In genomic region chr1:16018308-16018707, GRCh38 we compare ENCODE assay signal across 14 cellular contexts. TPM values are rescaled to one million over a fixed set of nuclear protein-coding genes. Genes with fewer than 3 reads are reported as not detected.
DNase-seq lines count a peak whose midpoint lies in the region; ATAC-seq, FAIRE-seq and TF ChIP-seq lines count a peak whose summit lies in the region.
"Had no signal": no experiment of that assay in that cellular context is flagged by ENCODE, and none has a peak within 500 bp of the region (broad histone marks: within the 10 kb centered on the region; RNA-seq: fewer than 3 reads in every experiment).

No MANE protein-coding gene starts in this region.

- H3K9ac ChIP-seq in K562 (ENCODE audit: insufficient read depth in 1 of 2, low read depth in 2 of 2, low read length in 2 of 2): peak overlapping the region in 1 of 2 experiments; percentile 70; a peak in 2 of 4 replicates

- TF ChIP-seq RAD21 in K562 (CRISPR knock-in tag; conservative IDR thresholded peaks at IDR 0.05 in 1 of 2, IDR thresholded peaks at IDR 0.05 in 1 of 2): no peak

- H3K27ac Mint-ChIP-seq in osteocyte (ENCODE audit: unreplicated experiment): peak overlapping the region; percentile 85
- H3K27ac Mint-ChIP-seq: activated CD4-positive, alpha-beta T cell treated with anti-CD3 and anti-CD28 coated beads for 36 hours; memory B cell had no signal

- DNase-seq in K562 (ENCODE audit: extremely low read depth in 1 of 4, low spot score in 3 of 4): no peak
- no peak for DNase-seq in cardiac muscle cell (ENCODE audit: low read depth in 1 of 2, low spot score in 1 of 2)
- DNase-seq in osteocyte (ENCODE audit: extremely low spot score, unreplicated experiment): no peak
- no peak for DNase-seq in transverse colon
- DNase-seq in SIG-M5 (lab: John Stamatoyannopoulos, UW): no peak
- DNase-seq in posterior cingulate gyrus: no peak
- no peak for DNase-seq in stimulated activated CD4-positive, alpha-beta T cell treated with anti-CD3 and anti-CD28 coated beads, Interleukin-4, amount 100 ng/mL, for 4 hours
- DNase-seq: activated CD4-positive, alpha-beta T cell treated with anti-CD3 and anti-CD28 coated beads for 36 hours; activated naive CD4-positive, alpha-beta T cell treated with Interleukin-2 at 50 U/mL for 16 hours; stimulated activated CD8-positive, alpha-beta memory T cell treated with anti-CD3 and anti-CD28 coated beads, Interleukin-4, amount 100 ng/mL, for 48 hours had no signal

- no TSS peak for BruUV-seq in K562 (replicated peaks; lab: Mats Ljungman, UMichigan)

- intact Hi-C loops in K562 (cut with micrococcal nuclease): no loop called here
- intact Hi-C loops in transverse colon (cut with DNase I; ENCODE audit: low total_unique reads): no loop called here
- intact Hi-C loops in posterior cingulate gyrus (cut with DNase I): no loop called here

- ATAC-seq in K562: no peak
- ATAC-seq in HG03439 (IDR thresholded peaks at IDR 0.05; ENCODE audit: unreplicated experiment): no peak
- ATAC-seq: activated CD4-positive, alpha-beta T cell treated with anti-CD3 and anti-CD28 coated beads for 36 hours had no signal

- no peak for TF ChIP-seq POLR2A in K562 (conservative IDR thresholded peaks at IDR 0.05)
- TF ChIP-seq POLR2A in transverse colon (IDR thresholded peaks at IDR 0.05): no peak

- no peaks in the 10 kb centered on the region for H4K20me1 ChIP-seq in K562 (replicated peaks; ENCODE audit: control insufficient read depth, insufficient read depth, low read length)

- in situ Hi-C loops in K562 (cut with MboI) (loop anchor here (10.0 kb wide), 1 partner anchor 46 kb away; no protein-coding TSS in a partner anchor), transverse colon (cut with MboI; ENCODE audit: low pct_ligation_motif_present in 1 of 4, low pct_unique_long_range_greater_than_20kb in 1 of 4, low sequenced_read_pairs in 3 of 4) (no loop called here)

- peak; percentile 29 for FAIRE-seq in K562 (lab: Jason Lieb, UNC)

- CTCF ChIA-PET in K562 (lab: Yijun Ruan, JAX; ENCODE audit: low intra/inter-chr PET ratio): no interaction called here

- H3K27ac ChIP-seq in K562 (ENCODE audit: extremely low read depth, low read depth, low read length) (no peak overlapping the region), cardiac muscle cell (peak overlapping the region; percentile 100), transverse colon (peak overlapping the region; percentile 83 to 92 (median 87))

- H3K4me1 ChIP-seq in K562 (replicated peaks in 1 of 2; ENCODE audit: control insufficient read depth in 2 of 2, insufficient read depth in 2 of 2, low read length in 2 of 2) (peaks cover 20 to 71% of the 10 kb centered on the region in 2 experiments), cardiac muscle cell (ENCODE audit: low read depth) (peaks cover 69% of the 10 kb centered on the region), transverse colon (peaks cover 22 to 39% (median 38%) of the 10 kb centered on the region in 4 donors)

- TF ChIP-seq CTCF in K562 (IDR thresholded peaks at IDR 0.05 in 2 of 3, conservative IDR thresholded peaks at IDR 0.05 in 1 of 3; ENCODE audit: insufficient read depth in 2 of 3, low read depth in 1 of 3, low read length in 3 of 3): no peak
- TF ChIP-seq CTCF in cardiac muscle cell (IDR thresholded peaks at IDR 0.05; ENCODE audit: low read depth, low read length): no peak
- TF ChIP-seq CTCF in osteocyte (IDR thresholded peaks at IDR 0.05): no peak
- TF ChIP-seq CTCF in transverse colon (IDR thresholded peaks at IDR 0.05): no peak

- H2AFZ ChIP-seq in K562 (ENCODE audit: low read depth, low read length): 0 out of 2 replicates have a peak overlapping the region, but pooled peaks have one; percentile 69

- POLR2A ChIA-PET in K562 (lab: Yijun Ruan, JAX): interaction anchor here (1.0 to 1.1 kb wide), 2 partner anchors 8 to 228 kb away, joined by 3 read pairs; no protein-coding TSS in a partner anchor

- H3K27me3 ChIP-seq in K562 (ENCODE audit: control insufficient read depth in 2 of 2, insufficient read depth in 2 of 2, low read length in 2 of 2) (peaks cover 5 to 19% of the 10 kb centered on the region in 2 experiments; a peak in 2 of 5 replicates), cardiac muscle cell (no peaks in the 10 kb centered on the region), transverse colon (no peaks in the 10 kb centered on the region)

- no peaks in the 10 kb centered on the region for H3K36me3 Mint-ChIP-seq in osteocyte (ENCODE audit: unreplicated experiment)
- H3K36me3 Mint-ChIP-seq: memory B cell had no signal

- no peaks in the 10 kb centered on the region for H3K9me3 Mint-ChIP-seq in osteocyte (ENCODE audit: unreplicated experiment)
- H3K9me3 Mint-ChIP-seq: memory B cell had no signal

- H3K4me3 Mint-ChIP-seq in osteocyte (ENCODE audit: unreplicated experiment): no peak overlapping the region
- H3K4me3 Mint-ChIP-seq: activated CD4-positive, alpha-beta T cell treated with anti-CD3 and anti-CD28 coated beads for 36 hours; memory B cell had no signal

- 57% methylated on average over 4 of the region's 4 CpGs for WGBS in K562 (ENCODE audit: insufficient coverage, low coverage, missing lambda C conversion rate)
- 54% methylated on average over 4 of the region's 4 CpGs; no CpG with 5 or more reads in 1 of the 2 donors for WGBS in transverse colon (ENCODE audit: low coverage in 1 of 2), 2 donors

- no peaks in the 10 kb centered on the region for H3K27me3 Mint-ChIP-seq in osteocyte (ENCODE audit: unreplicated experiment)
- H3K27me3 Mint-ChIP-seq: activated CD4-positive, alpha-beta T cell treated with anti-CD3 and anti-CD28 coated beads for 36 hours had no signal

- H3K79me2 ChIP-seq in K562 (ENCODE audit: control insufficient read depth, insufficient read depth, low read length): no peaks in the 10 kb centered on the region

- H3K36me3 ChIP-seq in K562 (ENCODE audit: control insufficient read depth, insufficient read depth, low read length) (no peaks in the 10 kb centered on the region), cardiac muscle cell (no peaks in the 10 kb centered on the region), transverse colon (no peaks in the 10 kb centered on the region)

- no peak for TF ChIP-seq EP300 in K562 (IDR thresholded peaks at IDR 0.05; ENCODE audit: low read length)
- TF ChIP-seq EP300 in transverse colon (IDR thresholded peaks at IDR 0.05; ENCODE audit: low read depth): no peak

- no peaks in the 10 kb centered on the region for H3K9me1 ChIP-seq in K562 (ENCODE audit: control insufficient read depth, insufficient read depth, low read length)

- no peaks in the 10 kb centered on the region for H3K9me3 ChIP-seq in K562 (replicated peaks; ENCODE audit: control insufficient read depth, insufficient read depth, low read depth, low read length)
- no peaks in the 10 kb centered on the region for H3K9me3 ChIP-seq in cardiac muscle cell (ENCODE audit: low read depth)
- H3K9me3 ChIP-seq in transverse colon: no peaks in the 10 kb centered on the region

- H3K4me3 ChIP-seq in K562 (no peak overlapping the region), cardiac muscle cell (no peak overlapping the region), transverse colon (no peak overlapping the region)

- peaks cover 62% of the 10 kb centered on the region for H3K4me1 Mint-ChIP-seq in osteocyte (ENCODE audit: unreplicated experiment)

- no peak overlapping the region for H3K4me2 ChIP-seq in K562 (ENCODE audit: insufficient read depth, low read length)

RNA-seq across cellular contexts. Expression of gene HSPB7, which starts 0.5 kb away (rescaled TPM):
- 0.44 TPM in 1 of 2 replicates, not detected in the other for total RNA-seq in K562 (2011; cell fraction: chromatin; rRNA removed; ENCODE audit: low replicate concordance)
- not detected in 2 replicates for total RNA-seq in K562 (2011; cell fraction: nucleolus; rRNA removed)
- total RNA-seq in K562 (2011; cell fraction: nucleoplasm; rRNA removed): 0.31 TPM in 1 of 2 replicates, not detected in the other
- total RNA-seq in K562 (2014; rRNA removed) (0.05 TPM in 1 of 2 replicates, not detected in the other), K562 (2014; rRNA removed; fragmentation: Illumina TruSeq; extraction: Trizol) (not detected in 2 replicates), K562 (2015; rRNA removed; fragmentation: Illumina TruSeq; extraction: Trizol) (not detected in 2 replicates), K562 (2021) (0.09 TPM in 1 of 2 replicates, not detected in the other), cardiac muscle cell (509 and 744 TPM in 2 replicates), osteocyte (3.4 and 4.2 TPM in 2 replicates), transverse colon (10 to 100 TPM in 2 of 4 donors, 1 to 10 TPM in 2; 6.0 to 63.1 (median 9.2) TPM)
- polyA plus RNA-seq in K562 (2011; rRNA removed) (0.07 and 0.08 TPM in 2 replicates), K562 (2014; fragmentation: Illumina TruSeq; extraction: Trizol) (0.19 TPM in 1 of 2 replicates, not detected in the other), K562 (2014; fragmentation: Nextera tagmentation; extraction: Ambion mirVana) (not detected), K562 (2014; rRNA removed) (not detected in 2 replicates), cardiac muscle cell (1,782 and 2,165 TPM in 2 replicates)
- 0.03 and 0.04 TPM in 2 replicates for polyA plus RNA-seq in K562 (2011; cell fraction: cytosol; rRNA removed)
- 0.07 and 0.08 TPM in 2 replicates for polyA plus RNA-seq in K562 (2011; cell fraction: nucleus; rRNA removed)
- polyA plus RNA-seq in K562 (2012): 0.16 and 0.17 TPM in 2 replicates
- polyA minus RNA-seq in K562 (2011; rRNA and poly(A)+ RNA removed): not detected in 2 replicates
- polyA minus RNA-seq in K562 (2011; cell fraction: cytosol; rRNA and poly(A)+ RNA removed): not detected in 2 replicates
- not detected in 2 replicates for polyA minus RNA-seq in K562 (2011; cell fraction: nucleus; rRNA and poly(A)+ RNA removed)
- total RNA-seq: activated CD4-positive, alpha-beta T cell treated with anti-CD3 and anti-CD28 coated beads for 36 hours; dermis microvascular lymphatic vessel endothelial cell; HT1080 had no signal

RNA-seq across cellular contexts. Expression of gene CLCNKA, which starts 3.5 kb away (rescaled TPM):
- total RNA-seq in K562 (2011; cell fraction: chromatin; rRNA removed; ENCODE audit: low replicate concordance): 0.55 and 2.4 TPM in 2 replicates
- total RNA-seq in K562 (2011; cell fraction: nucleolus; rRNA removed): 0.92 and 2.0 TPM in 2 replicates
- 0.76 and 2.0 TPM in 2 replicates for total RNA-seq in K562 (2011; cell fraction: nucleoplasm; rRNA removed)
- total RNA-seq in K562 (2014; rRNA removed) (0.18 TPM in 1 of 2 replicates, not detected in the other), K562 (2014; rRNA removed; fragmentation: Illumina TruSeq; extraction: Trizol) (not detected in 2 replicates), K562 (2015; rRNA removed; fragmentation: Illumina TruSeq; extraction: Trizol) (not detected in 2 replicates), K562 (2021) (0.07 and 0.18 TPM in 2 replicates), cardiac muscle cell (5.8 and 16.3 TPM in 2 replicates), osteocyte (not detected in 2 replicates), transverse colon (10 to 100 TPM in 1 of 4 donors, under 1 TPM in 2, not detected in 1; 0.68 to 21.7 (median 0.79) TPM)
- polyA plus RNA-seq in K562 (2011; rRNA removed) (0.10 and 0.45 TPM in 2 replicates), K562 (2014; fragmentation: Illumina TruSeq; extraction: Trizol) (0.10 TPM in 1 of 2 replicates, not detected in the other), K562 (2014; fragmentation: Nextera tagmentation; extraction: Ambion mirVana) (under 1 TPM in 1 of 2 experiments, not detected in 1; 0.03 TPM), K562 (2014; rRNA removed) (0.37 TPM in 1 of 2 replicates, not detected in the other), cardiac muscle cell (12.8 and 25.5 TPM in 2 replicates)
- polyA plus RNA-seq in K562 (2011; cell fraction: cytosol; rRNA removed): 0.24 and 1.1 TPM in 2 replicates
- polyA plus RNA-seq in K562 (2011; cell fraction: nucleus; rRNA removed): 4.6 and 6.0 TPM in 2 replicates
- polyA plus RNA-seq in K562 (2012): 0.14 and 0.35 TPM in 2 replicates
- 0.07 TPM in 1 of 2 replicates, not detected in the other for polyA minus RNA-seq in K562 (2011; rRNA and poly(A)+ RNA removed)
- polyA minus RNA-seq in K562 (2011; cell fraction: cytosol; rRNA and poly(A)+ RNA removed): not detected in 2 replicates
- 0.56 and 0.94 TPM in 2 replicates for polyA minus RNA-seq in K562 (2011; cell fraction: nucleus; rRNA and poly(A)+ RNA removed)
- total RNA-seq: activated CD4-positive, alpha-beta T cell treated with anti-CD3 and anti-CD28 coated beads for 36 hours; dermis microvascular lymphatic vessel endothelial cell; HT1080 had no signal

RNA-seq across cellular contexts. Expression of gene SRARP, which starts 14.3 kb away (rescaled TPM):
- total RNA-seq in K562 (2011; cell fraction: chromatin; rRNA removed; ENCODE audit: low replicate concordance): not detected in 2 replicates
- total RNA-seq in K562 (2011; cell fraction: nucleolus; rRNA removed): not detected in 2 replicates
- total RNA-seq in K562 (2011; cell fraction: nucleoplasm; rRNA removed): not detected in 2 replicates
- total RNA-seq in K562 (2014; rRNA removed) (not detected in 2 replicates), K562 (2014; rRNA removed; fragmentation: Illumina TruSeq; extraction: Trizol) (not detected in 2 replicates), K562 (2015; rRNA removed; fragmentation: Illumina TruSeq; extraction: Trizol) (not detected in 2 replicates), K562 (2021) (not detected in 2 replicates), cardiac muscle cell (0.12 TPM in 1 of 2 replicates, not detected in the other), osteocyte (not detected in 2 replicates), transverse colon (not detected)
- polyA plus RNA-seq in K562 (2011; rRNA removed) (not detected in 2 replicates), K562 (2014; fragmentation: Illumina TruSeq; extraction: Trizol) (not detected in 2 replicates), K562 (2014; fragmentation: Nextera tagmentation; extraction: Ambion mirVana) (not detected), K562 (2014; rRNA removed) (not detected in 2 replicates), cardiac muscle cell (not detected in 2 replicates)
- polyA plus RNA-seq in K562 (2011; cell fraction: cytosol; rRNA removed): not detected in 2 replicates
- polyA plus RNA-seq in K562 (2011; cell fraction: nucleus; rRNA removed): not detected in 2 replicates
- polyA plus RNA-seq in K562 (2012): not detected in 2 replicates
- not detected in 2 replicates for polyA minus RNA-seq in K562 (2011; rRNA and poly(A)+ RNA removed)
- polyA minus RNA-seq in K562 (2011; cell fraction: cytosol; rRNA and poly(A)+ RNA removed): not detected in 2 replicates
- polyA minus RNA-seq in K562 (2011; cell fraction: nucleus; rRNA and poly(A)+ RNA removed): not detected in 2 replicates
- total RNA-seq: activated CD4-positive, alpha-beta T cell treated with anti-CD3 and anti-CD28 coated beads for 36 hours; HT1080 had no signal

RNA-seq across cellular contexts. Expression of gene CLCNKB, which starts 25.3 kb away (rescaled TPM):
- total RNA-seq in K562 (2011; cell fraction: chromatin; rRNA removed; ENCODE audit: low replicate concordance): 1.2 and 5.1 TPM in 2 replicates
- total RNA-seq in K562 (2011; cell fraction: nucleolus; rRNA removed): 3.3 and 5.3 TPM in 2 replicates
- total RNA-seq in K562 (2011; cell fraction: nucleoplasm; rRNA removed): 1.8 and 2.3 TPM in 2 replicates
- total RNA-seq in K562 (2014; rRNA removed) (0.64 and 1.6 TPM in 2 replicates), K562 (2014; rRNA removed; fragmentation: Illumina TruSeq; extraction: Trizol) (0.32 and 0.40 TPM in 2 replicates), K562 (2015; rRNA removed; fragmentation: Illumina TruSeq; extraction: Trizol) (0.19 and 0.29 TPM in 2 replicates), K562 (2021) (1.1 TPM in 2 replicates), cardiac muscle cell (19.0 and 55.6 TPM in 2 replicates), osteocyte (0.34 TPM in 1 of 2 replicates, not detected in the other), transverse colon (1 to 10 TPM in 1 of 4 donors, under 1 TPM in 1, not detected in 2; 0.48 to 1.1 TPM)
- polyA plus RNA-seq in K562 (2011; rRNA removed) (1.4 and 4.0 TPM in 2 replicates), K562 (2014; fragmentation: Illumina TruSeq; extraction: Trizol) (0.97 and 1.1 TPM in 2 replicates), K562 (2014; fragmentation: Nextera tagmentation; extraction: Ambion mirVana) (under 1 TPM; 0.08 to 0.49 TPM), K562 (2014; rRNA removed) (1.2 and 1.7 TPM in 2 replicates), cardiac muscle cell (24.8 and 84.3 TPM in 2 replicates)
- 3.6 and 5.5 TPM in 2 replicates for polyA plus RNA-seq in K562 (2011; cell fraction: cytosol; rRNA removed)
- polyA plus RNA-seq in K562 (2011; cell fraction: nucleus; rRNA removed): 22.9 and 26.0 TPM in 2 replicates
- polyA plus RNA-seq in K562 (2012): 0.48 and 1.8 TPM in 2 replicates
- polyA minus RNA-seq in K562 (2011; rRNA and poly(A)+ RNA removed): 0.99 and 1.2 TPM in 2 replicates
- polyA minus RNA-seq in K562 (2011; cell fraction: cytosol; rRNA and poly(A)+ RNA removed): 1.0 TPM in 1 of 2 replicates, not detected in the other
- 1.5 and 2.3 TPM in 2 replicates for polyA minus RNA-seq in K562 (2011; cell fraction: nucleus; rRNA and poly(A)+ RNA removed)
- total RNA-seq: activated CD4-positive, alpha-beta T cell treated with anti-CD3 and anti-CD28 coated beads for 36 hours; HT1080 had no signal

RNA-seq across cellular contexts. Expression of gene ZBTB17, which starts 42.4 kb away (rescaled TPM):
- 64.2 and 253 TPM in 2 replicates for total RNA-seq in K562 (2011; cell fraction: chromatin; rRNA removed; ENCODE audit: low replicate concordance)
- 186 and 214 TPM in 2 replicates for total RNA-seq in K562 (2011; cell fraction: nucleolus; rRNA removed)
- 76.0 and 95.5 TPM in 2 replicates for total RNA-seq in K562 (2011; cell fraction: nucleoplasm; rRNA removed)
- total RNA-seq in K562 (2014; rRNA removed) (43.3 and 54.0 TPM in 2 replicates), K562 (2014; rRNA removed; fragmentation: Illumina TruSeq; extraction: Trizol) (10.4 and 11.0 TPM in 2 replicates), K562 (2015; rRNA removed; fragmentation: Illumina TruSeq; extraction: Trizol) (29.6 and 33.2 TPM in 2 replicates), K562 (2021) (46.5 and 53.4 TPM in 2 replicates), cardiac muscle cell (48.8 and 64.0 TPM in 2 replicates), osteocyte (34.7 and 37.2 TPM in 2 replicates), transverse colon (100 to 1,000 TPM in 1 of 4 donors, 10 to 100 TPM in 3; 33.3 to 113 (median 50.5) TPM)
- polyA plus RNA-seq in K562 (2011; rRNA removed) (43.4 and 71.1 TPM in 2 replicates), K562 (2014; fragmentation: Illumina TruSeq; extraction: Trizol) (15.1 and 31.6 TPM in 2 replicates), K562 (2014; fragmentation: Nextera tagmentation; extraction: Ambion mirVana) (1 to 10 TPM; 1.1 to 1.7 TPM), K562 (2014; rRNA removed) (50.3 and 54.1 TPM in 2 replicates), cardiac muscle cell (47.1 and 61.6 TPM in 2 replicates)
- polyA plus RNA-seq in K562 (2011; cell fraction: cytosol; rRNA removed): 56.0 and 83.7 TPM in 2 replicates
- polyA plus RNA-seq in K562 (2011; cell fraction: nucleus; rRNA removed): 333 and 422 TPM in 2 replicates
- 34.3 and 57.6 TPM in 2 replicates for polyA plus RNA-seq in K562 (2012)
- 22.8 and 30.5 TPM in 2 replicates for polyA minus RNA-seq in K562 (2011; rRNA and poly(A)+ RNA removed)
- 36.4 and 38.9 TPM in 2 replicates for polyA minus RNA-seq in K562 (2011; cell fraction: cytosol; rRNA and poly(A)+ RNA removed)
- 70.3 and 82.3 TPM in 2 replicates for polyA minus RNA-seq in K562 (2011; cell fraction: nucleus; rRNA and poly(A)+ RNA removed)
